Comparison of ENCODE assay signal across 1 cellular context in genomic region chr19:53871448-53871847, GRCh38.
TF ChIP-seq lines count a peak whose summit lies in the region.

No MANE protein-coding gene starts in this region.

TF ChIP-seq in SK-N-SH, 30 proteins besides CTCF, POLR2A, EP300 and RAD21:
- TF ChIP-seq FOSL2 (IDR thresholded peaks at IDR 0.05; ENCODE audit: borderline replicate concordance, low read depth): no peak
- TF ChIP-seq MEF2A (IDR thresholded peaks at IDR 0.05; ENCODE audit: borderline replicate concordance, low read depth): no peak
- TF ChIP-seq FOXM1 (IDR thresholded peaks at IDR 0.05; ENCODE audit: low read depth): no peak
- TF ChIP-seq RXRA (IDR thresholded peaks at IDR 0.05; ENCODE audit: borderline replicate concordance, low read depth): no peak
- TF ChIP-seq REST (IDR thresholded peaks at IDR 0.05; ENCODE audit: low read depth, low read length): no peak
